Comparison of ENCODE assay signal across 21 cellular contexts in the genomic region with DNA sequence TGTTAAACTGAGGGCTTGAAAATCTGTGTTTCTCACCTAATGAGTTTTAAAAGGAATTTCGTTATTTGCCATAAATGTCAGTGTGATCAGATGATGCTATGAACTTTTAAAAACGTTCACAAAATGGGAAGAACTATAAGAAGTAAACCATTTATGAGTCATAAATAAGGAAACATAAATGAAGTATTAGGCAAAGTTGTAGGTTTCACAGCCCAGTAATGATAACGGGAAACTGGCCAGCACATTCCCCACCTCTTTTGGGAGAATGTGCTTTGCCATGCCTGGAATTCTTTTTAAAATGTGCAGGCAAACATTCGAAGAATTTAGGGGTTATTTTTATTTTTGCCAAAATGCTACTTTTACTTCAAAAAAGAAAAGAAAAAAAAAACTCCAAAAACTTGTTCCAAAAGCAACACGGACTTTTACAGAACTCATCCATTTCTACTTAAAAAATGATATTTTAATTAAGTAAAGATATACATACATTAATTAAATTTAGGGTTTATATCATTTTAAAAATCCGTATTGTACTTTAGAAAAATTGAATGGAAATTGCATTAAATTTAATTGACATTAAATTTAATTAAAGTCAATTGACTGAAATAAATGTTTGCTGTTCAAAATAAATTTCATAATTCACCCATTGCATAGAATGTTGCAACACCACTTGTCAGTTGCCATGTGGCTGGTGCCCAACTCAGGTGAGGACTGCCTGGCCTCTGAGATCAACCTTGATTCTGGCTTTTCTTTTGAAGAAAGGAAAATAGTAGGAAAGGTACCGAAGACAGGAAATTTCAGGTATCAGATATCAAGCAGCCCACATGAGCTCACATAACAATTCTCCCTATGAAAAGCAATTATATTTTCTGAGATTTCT.
DNase-seq lines count a peak whose midpoint lies in the region; ATAC-seq, FAIRE-seq and TF ChIP-seq lines count a peak whose summit lies in the region.
"Had no signal": no experiment of that assay in that cellular context is flagged by ENCODE, and none has a peak within 500 bp of the region (broad histone marks: within the 10 kb centered on the region; RNA-seq: fewer than 3 reads in every experiment).

No MANE protein-coding gene starts in this region.

- FAIRE-seq in H54 (lab: Jason Lieb, UNC) (peak; percentile 79), frontal cortex (lab: Jason Lieb, UNC) (peak; percentile 36)
- FAIRE-seq: K562, keratinocyte had no signal

- no peak for TF ChIP-seq POLR2A in H54 (IDR thresholded peaks at IDR 0.05; ENCODE audit: low read depth, low read length)

- DNase-seq in H54 (ENCODE audit: insufficient read length, low spot score) (no peak), astrocyte of the hippocampus (ENCODE audit: low read depth, low spot score) (peak; percentile 72), frontal cortex (ENCODE audit: low spot score in 2 of 2) (no peak), sciatic nerve (ENCODE audit: low spot score) (no peak), NAMALWA (ENCODE audit: low spot score) (no peak), NCI-H1417 (lab: John Stamatoyannopoulos, UW) (no peak), HuH-7.5 (ENCODE audit: low spot score) (no peak)
- DNase-seq: activated CD4-positive, alpha-beta memory T cell treated with anti-CD3 and anti-CD28 coated beads, Interleukin-2, amount 10 ng/mL, durations not matched to agents 7 days and 5 days; activated T-cell treated with anti-CD3 and anti-CD28 coated beads, Interleukin-2, amount 50 U/mL, for 4 hours; DMS153; esophagus squamous epithelium; mesenchymal stem cell; NCI-H2081; NCI-H524 treated with DMSO at 0.1 percent for 48 hours; SHP77; stimulated activated CD4-positive, alpha-beta T cell treated with anti-CD3 and anti-CD28 coated beads, Interleukin-15, amount 100 ng/mL, for 24 hours had no signal

- ATAC-seq in sciatic nerve = peak; percentile 58
- ATAC-seq: activated naive CD4-positive, alpha-beta T cell treated with anti-CD3 and anti-CD28 coated beads, Interleukin-2, amount 50 U/mL, for 72 hours; activated T-cell treated with anti-CD3 and anti-CD28 coated beads, Interleukin-2, amount 50 U/mL, for 4 hours; K562; stimulated activated effector memory CD8-positive, alpha-beta T cell treated with anti-CD3 and anti-CD28 coated beads, Interleukin-12 subunit alpha, Interleukin-12 subunit beta, amount 100 ng/mL, for 72 hours; WTC11 had no signal

- intact Hi-C loops in sciatic nerve (cut with DNase I) = no loop called here
